Comparison of ENCODE assay signal across 10 cellular contexts in genomic region chr13:29125145-29125933, GRCh38.
A peak's percentile ranks its signal among the peaks of the same experiment; 100 is the strongest.
DNase-seq lines count a peak whose midpoint lies in the region; ATAC-seq and TF ChIP-seq lines count a peak whose summit lies in the region.
"Had no signal": no experiment of that assay in that cellular context is flagged by ENCODE, and none has a peak within 500 bp of the region (broad histone marks: within the 10 kb centered on the region; RNA-seq: fewer than 3 reads in every experiment).

No MANE protein-coding gene starts in this region.

- no peak overlapping the region for H3K56ac ChIP-seq in mesendoderm (ENCODE audit: low read length)

- no peaks in the 10 kb centered on the region for H3K9me3 Mint-ChIP-seq in endothelial cell (ENCODE audit: unreplicated experiment)

- H3K27me3 ChIP-seq in mesendoderm (ENCODE audit: insufficient read depth, low read length, poor library complexity): no peaks in the 10 kb centered on the region
- H3K27me3 ChIP-seq in right cardiac atrium (ENCODE audit: control insufficient read depth, insufficient read depth): no peaks in the 10 kb centered on the region

- no peak overlapping the region for H2BK5ac ChIP-seq in mesendoderm (ENCODE audit: low read length)

- no peak overlapping the region for H3K18ac ChIP-seq in mesendoderm (ENCODE audit: low read length)

- no peaks in the 10 kb centered on the region for H3K9me3 ChIP-seq in right cardiac atrium (ENCODE audit: control insufficient read depth, low read length)

- no peaks in the 10 kb centered on the region for H3K79me1 ChIP-seq in mesendoderm (ENCODE audit: low read length)

- no peak overlapping the region for H2AK5ac ChIP-seq in mesendoderm (ENCODE audit: low read length)

- no peak overlapping the region for H4K5ac ChIP-seq in mesendoderm (ENCODE audit: low read length)

- H3K27ac Mint-ChIP-seq in endothelial cell (ENCODE audit: unreplicated experiment): no peak overlapping the region

- H3K4me3 Mint-ChIP-seq in endothelial cell (ENCODE audit: unreplicated experiment): no peak overlapping the region
- H3K4me3 Mint-ChIP-seq: neural crest cell had no signal

- H3K27ac ChIP-seq in mesendoderm (ENCODE audit: low read depth, low read length) (no peak overlapping the region), right cardiac atrium (ENCODE audit: low read length) (no peak overlapping the region)

- peak; percentile 6 for DNase-seq in NCI-H2029 (lab: John Stamatoyannopoulos, UW)
- DNase-seq in NCI-H2029 treated with DMSO at 0.1 percent for 48 hours (lab: John Stamatoyannopoulos, UW): no peak
- DNase-seq in mesendoderm: peak; percentile 70
- no peak for DNase-seq in EL
- no peak for DNase-seq in endothelial cell (ENCODE audit: low spot score)
- no peak for DNase-seq in right cardiac atrium
- DNase-seq: erythroblast had no signal

- WGBS in mesendoderm (ENCODE audit: extremely low coverage, insufficient coverage, low lambda C conversion rate): no CpG with 5 or more reads among the region's 5 CpGs
- 33% methylated on average over 5 of the region's 5 CpGs for WGBS in right cardiac atrium

- no peaks in the 10 kb centered on the region for H3K36me3 Mint-ChIP-seq in endothelial cell (ENCODE audit: low read depth, unreplicated experiment)

- H4K8ac ChIP-seq in mesendoderm (ENCODE audit: low read depth, low read length): no peak overlapping the region

- ATAC-seq in GM21717 (IDR thresholded peaks at IDR 0.05; ENCODE audit: unreplicated experiment) (peak; percentile 58), HG03469 (IDR thresholded peaks at IDR 0.05; ENCODE audit: unreplicated experiment) (peak; percentile 47), right cardiac atrium (no peak)

- no peak overlapping the region for H2BK15ac ChIP-seq in mesendoderm (replicated peaks; ENCODE audit: low read depth)

- H3K4me1 ChIP-seq in mesendoderm (ENCODE audit: control insufficient read depth, low read depth, low read length): no peaks in the 10 kb centered on the region
- no peaks in the 10 kb centered on the region for H3K4me1 ChIP-seq in right cardiac atrium (ENCODE audit: control insufficient read depth, insufficient read depth, low read length)

- H3K36me3 ChIP-seq in mesendoderm (ENCODE audit: control insufficient read depth, insufficient read depth, low read length): no peaks in the 10 kb centered on the region

- no peak overlapping the region for H3K4me2 ChIP-seq in mesendoderm (ENCODE audit: low read length)

- H3K23ac ChIP-seq in mesendoderm (ENCODE audit: low read length): no peak overlapping the region

- H3K27me3 Mint-ChIP-seq in endothelial cell (ENCODE audit: unreplicated experiment): peaks cover 2% of the 10 kb centered on the region

- no peak for TF ChIP-seq CTCF in endothelial cell (IDR thresholded peaks at IDR 0.05; ENCODE audit: unreplicated experiment)

- intact Hi-C loops in right cardiac atrium (cut with DNase I): no loop called here

- H3K9ac ChIP-seq in mesendoderm (ENCODE audit: low read length): no peak overlapping the region

- no peak overlapping the region for H3K4ac ChIP-seq in mesendoderm (ENCODE audit: low read depth, low read length)

- H3K4me3 ChIP-seq in mesendoderm (ENCODE audit: low read length) (no peak overlapping the region), right cardiac atrium (ENCODE audit: low read length) (no peak overlapping the region)

- H3K4me1 Mint-ChIP-seq in endothelial cell (ENCODE audit: unreplicated experiment): no peaks in the 10 kb centered on the region
- H3K4me1 Mint-ChIP-seq: neural crest cell had no signal

- H2BK120ac ChIP-seq in mesendoderm (ENCODE audit: low read depth, low read length): no peak overlapping the region

- H3K79me2 ChIP-seq in mesendoderm (ENCODE audit: control insufficient read depth, insufficient read depth, low read length): no peaks in the 10 kb centered on the region

Comparison
In these comparisons a context has a peak if more than half of its experiments do, and no peak if none do; other contexts are left out.
1. DNase-seq: peak in NCI-H2029 (single experiment) and mesendoderm (single experiment); none in NCI-H2029 treated with DMSO at 0.1 percent for 48 hours (single experiment), EL (single experiment), endothelial cell (single experiment) and right cardiac atrium (0 of 3).
2. ATAC-seq: peak in GM21717 (single experiment) and HG03469 (single experiment); none in right cardiac atrium (0 of 2).